Comparison of ENCODE assay signal across 1 cellular context in genomic region chr20:38617011-38617829, GRCh38.
TF ChIP-seq lines count a peak whose summit lies in the region.

No MANE protein-coding gene starts in this region.

TF ChIP-seq in IMR-90, 13 proteins besides CTCF, POLR2A, EP300 and RAD21 (continued from another document):
- no peak for TF ChIP-seq ELK1 (IDR thresholded peaks at IDR 0.05; ENCODE audit: borderline replicate concordance, low read depth, low read length)
- no peak for TF ChIP-seq MAZ (IDR thresholded peaks at IDR 0.05; ENCODE audit: borderline replicate concordance, low read depth, low read length)
